8 cellular contexts compared by ENCODE assay signal in the genomic region with DNA sequence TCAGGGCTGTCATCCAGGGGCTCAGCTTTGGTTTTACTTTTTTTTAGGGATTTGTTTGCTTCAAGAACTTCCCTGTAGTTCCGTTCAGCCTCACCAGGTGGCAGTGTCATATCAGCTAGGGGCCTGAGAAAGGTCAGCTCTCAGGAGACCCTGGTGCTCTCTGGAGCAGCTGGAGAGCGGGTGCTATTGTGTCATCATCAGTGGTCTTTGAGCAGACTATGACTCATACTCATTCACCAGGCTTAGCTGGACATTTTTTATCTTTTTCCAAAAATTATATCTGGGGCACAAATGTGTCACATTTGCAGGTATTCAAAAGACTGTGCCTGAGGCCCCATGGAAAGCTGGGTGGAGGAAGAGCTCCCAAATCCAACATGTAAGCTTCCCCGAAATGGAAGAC. TPM values are rescaled to one million over a fixed set of nuclear protein-coding genes. Genes with fewer than 3 reads are reported as not detected.
DNase-seq lines count a peak whose midpoint lies in the region; ATAC-seq and TF ChIP-seq lines count a peak whose summit lies in the region.

No MANE protein-coding gene starts in this region.

- no peak overlapping the region for H3K23ac ChIP-seq in neuronal stem cell (ENCODE audit: low read depth, low read length, poor library complexity)

- ATAC-seq in DND-41 (ENCODE audit: insufficient read depth, low read depth) (peak; percentile 81), esophagus mucosa (peak; percentile 77), HG02642 (IDR thresholded peaks at IDR 0.05; ENCODE audit: poor library complexity, unreplicated experiment) (no peak)

- no peak overlapping the region for H3K18ac ChIP-seq in neuronal stem cell (ENCODE audit: low read length)

- H3K4ac ChIP-seq in neuronal stem cell (ENCODE audit: low read length) = no peak overlapping the region

- H3K4me1 ChIP-seq in DND-41 (ENCODE audit: insufficient read depth, low read length) (no peaks in the 10 kb centered on the region), neuronal stem cell (ENCODE audit: control insufficient read depth in 2 of 2, insufficient read depth in 1 of 2, low read depth in 1 of 2, low read length in 2 of 2) (no peaks in the 10 kb centered on the region)

- H3K4me2 ChIP-seq in DND-41 (ENCODE audit: insufficient read depth, low read length) (no peak overlapping the region), neuronal stem cell (ENCODE audit: insufficient read depth, low read length, poor library complexity, severe bottlenecking) (no peak overlapping the region)

- H2AK5ac ChIP-seq in neuronal stem cell (ENCODE audit: low read depth, low read length) = no peak overlapping the region

- TF ChIP-seq CTCF in 22Rv1 (IDR thresholded peaks at IDR 0.05) = peak; percentile 92
- peak; percentile 86 for TF ChIP-seq CTCF in DND-41 (IDR thresholded peaks at IDR 0.05; ENCODE audit: borderline replicate concordance, extremely low read depth, low read length, poor library complexity, severe bottlenecking)

- no peak overlapping the region for H2BK12ac ChIP-seq in neuronal stem cell (ENCODE audit: low read length)

- no peak overlapping the region for H3K27ac ChIP-seq in 22Rv1
- no peak overlapping the region for H3K27ac ChIP-seq in DND-41 (ENCODE audit: low read length)
- no peak overlapping the region for H3K27ac ChIP-seq in neuronal stem cell (replicated peaks; ENCODE audit: low read length)

- DNase-seq in DND-41 = peak; percentile 70
- peak; percentile 79 for DNase-seq in MG63
- peak; percentile 86 for DNase-seq in SK-MEL-5 (ENCODE audit: low read depth, low spot score)
- peak; percentile 65 for DNase-seq in neuronal stem cell (ENCODE audit: low spot score)
- no peak for DNase-seq in NCI-H446 treated with DMSO at 0.1 percent for 48 hours (lab: John Stamatoyannopoulos, UW)

- WGBS in neuronal stem cell (ENCODE audit: extremely low coverage in 2 of 2, insufficient read length in 2 of 2, insufficient replicate concordance in 1 of 2), 2 donors = no CpG with 5 or more reads among the region's 3 CpGs

- H3K36me3 ChIP-seq in DND-41 (ENCODE audit: insufficient read depth, low read length) (no peaks in the 10 kb centered on the region), MG63 (no peaks in the 10 kb centered on the region), neuronal stem cell (replicated peaks in 1 of 2; ENCODE audit: control insufficient read depth in 2 of 2, insufficient read depth in 2 of 2, low read length in 2 of 2) (no peaks in the 10 kb centered on the region)

- no peaks in the 10 kb centered on the region for H3K79me2 ChIP-seq in DND-41 (ENCODE audit: insufficient read depth, low read length)

- no peaks in the 10 kb centered on the region for H4K20me1 ChIP-seq in DND-41 (ENCODE audit: insufficient read depth, low read length)

- no peak overlapping the region for H2BK15ac ChIP-seq in neuronal stem cell (ENCODE audit: low read length)

- H2AFZ ChIP-seq in DND-41 (ENCODE audit: low read depth, low read length) (no peak overlapping the region), neuronal stem cell (ENCODE audit: low read length) (no peak overlapping the region)

- no peak overlapping the region for H2BK5ac ChIP-seq in neuronal stem cell (ENCODE audit: low read length)

- no peak overlapping the region for H3K9ac ChIP-seq in DND-41 (ENCODE audit: low read depth, low read length)
- H3K9ac ChIP-seq in neuronal stem cell (ENCODE audit: low read depth, low read length, poor library complexity) = no peak overlapping the region

- no peaks in the 10 kb centered on the region for H3K79me1 ChIP-seq in neuronal stem cell (ENCODE audit: low read depth, low read length)

- no peak overlapping the region for H3K14ac ChIP-seq in neuronal stem cell (ENCODE audit: low read length)

- H3K4me3 ChIP-seq in DND-41 (ENCODE audit: low read depth in 1 of 2, low read length in 2 of 2) (no peak overlapping the region), MG63 (no peak overlapping the region), neuronal stem cell (ENCODE audit: low read length in 2 of 2) (no peak overlapping the region)

- in situ Hi-C loops in SK-MEL-5 (cut with HindIII; ENCODE audit: low pct_unique_long_range_greater_than_20kb, low sequenced_read_pairs) = no loop called here

- H3K9me3 ChIP-seq in DND-41 (ENCODE audit: insufficient read depth, low read length, severe bottlenecking) (no peaks in the 10 kb centered on the region), MG63 (no peaks in the 10 kb centered on the region), neuronal stem cell (replicated peaks in 1 of 2; ENCODE audit: control insufficient read depth in 2 of 2, insufficient read depth in 1 of 2, low read depth in 1 of 2, low read length in 2 of 2) (peaks cover 7 to 10% of the 10 kb centered on the region in 2 donors)

- no peak overlapping the region for H4K8ac ChIP-seq in neuronal stem cell (ENCODE audit: low read depth, low read length)

- no peak overlapping the region for H4K91ac ChIP-seq in neuronal stem cell (ENCODE audit: low read depth, low read length, poor library complexity)

- H3K27me3 ChIP-seq in DND-41 (ENCODE audit: insufficient read depth, low read length, poor library complexity) (no peaks in the 10 kb centered on the region), MG63 (no peaks in the 10 kb centered on the region), neuronal stem cell (ENCODE audit: control insufficient read depth in 3 of 3, insufficient read depth in 3 of 3, low read depth in 1 of 3, low read length in 3 of 3) (no peaks in the 10 kb centered on the region)

- no peak overlapping the region for H2BK120ac ChIP-seq in neuronal stem cell (ENCODE audit: low read depth, low read length)

RNA-seq across cellular contexts. Expression of a gene that starts 24.4 kb away (rescaled TPM):
- 0.74 and 1.7 TPM in 2 replicates for total RNA-seq in MG63 (2014; rRNA removed; shearing (Covaris generic); ENCODE audit: low replicate concordance)
- 1.2 and 1.3 TPM in 2 replicates for total RNA-seq in SK-MEL-5 (2014; rRNA removed; shearing (Covaris generic))
- polyA plus RNA-seq in SK-MEL-5 (2015; cell fraction: cytosol; rRNA removed) = 0.47 and 1.5 TPM in 2 replicates
- not detected in 2 replicates for polyA plus RNA-seq in SK-MEL-5 (2015; cell fraction: nucleus; rRNA removed)
- total RNA-seq in esophagus mucosa = 1.3 TPM
- 4.0 TPM for polyA plus RNA-seq in neuronal stem cell (2013, experiment 1 of 2)
- polyA plus RNA-seq in neuronal stem cell (2013, experiment 2 of 2) = 4.2 TPM

RNA-seq across cellular contexts. Expression of a gene that starts 42.5 kb away (rescaled TPM):
- total RNA-seq in MG63 (2014; rRNA removed; shearing (Covaris generic); ENCODE audit: low replicate concordance) = 2.0 and 2.3 TPM in 2 replicates
- total RNA-seq in SK-MEL-5 (2014; rRNA removed; shearing (Covaris generic)) = not detected in 2 replicates
- 0.25 TPM in 1 of 2 replicates, not detected in the other for polyA plus RNA-seq in SK-MEL-5 (2015; cell fraction: cytosol; rRNA removed)
- not detected in 2 replicates for polyA plus RNA-seq in SK-MEL-5 (2015; cell fraction: nucleus; rRNA removed)
- total RNA-seq in esophagus mucosa = 100 TPM
- polyA plus RNA-seq in neuronal stem cell (2013, experiment 1 of 2) = 1.5 TPM
- polyA plus RNA-seq in neuronal stem cell (2013, experiment 2 of 2) = 0.83 TPM

Comparison
In these comparisons a context has a peak if more than half of its experiments do, and no peak if none do; other contexts are left out.
1. RNA of a gene that starts 42.5 kb away (total RNA-seq): 100 TPM in esophagus mucosa (single experiment); 2.0 to 2.3 TPM in MG63 and not detected in SK-MEL-5; every median in the first group is over 10 times any median in the second.